ENCODE assay signal across 8 cellular contexts in genomic region chrX:15789979-15790765, GRCh38. TPM values are rescaled to one million over a fixed set of nuclear protein-coding genes. Genes with fewer than 3 reads are reported as not detected.
A peak's percentile ranks its signal among the peaks of the same experiment; 100 is the strongest.
DNase-seq lines count a peak whose midpoint lies in the region; ATAC-seq, FAIRE-seq and TF ChIP-seq lines count a peak whose summit lies in the region.

TSS of gene ZRSR2 (plus strand) at chrX:15790484. CDS start at chrX:15790496, 12 bp downstream.

- peak within 1 kb of the TSS; percentile 89 for H3K9ac ChIP-seq in adipocyte (ENCODE audit: low read length)

- intact Hi-C loops in left cardiac atrium (cut with DNase I) (no loop called here), prostate gland (cut with DNase I) (no loop called here)

- ATAC-seq in HG02678 (IDR thresholded peaks at IDR 0.05; ENCODE audit: unreplicated experiment) (peak; percentile 90), left cardiac atrium (peak; percentile 99)

- H3K4me3 ChIP-seq in adipocyte (ENCODE audit: low read length), result peak within 1 kb of the TSS; percentile 93
- H3K4me3 ChIP-seq in prostate gland, result peak within 1 kb of the TSS; percentile 47 to 48
- peak within 1 kb of the TSS; percentile 60 for H3K4me3 ChIP-seq in urinary bladder (ENCODE audit: low read depth, low read length)

- H3K27me3 ChIP-seq in adipocyte (replicated peaks; ENCODE audit: control insufficient read depth, insufficient read depth, low read length) (no peaks in the 10 kb centered on the region), prostate gland (replicated peaks; ENCODE audit: insufficient read depth) (no peaks in the 10 kb centered on the region)

- TF ChIP-seq POLR2A in GM12891 (IDR thresholded peaks at IDR 0.05; ENCODE audit: low read depth, low read length) (peak; percentile 64), prostate gland (IDR thresholded peaks at IDR 0.05) (peak; percentile 40)

- DNase-seq in GM12891 (ENCODE audit: insufficient read length, low spot score) (peak; percentile 63), NCI-H1105 (lab: John Stamatoyannopoulos, UW) (peak; percentile 74), SW 1271 (lab: John Stamatoyannopoulos, UW) (peak; percentile 11 to 39), adipocyte (ENCODE audit: low read depth) (peak; percentile 93), left cardiac atrium (peak; percentile 91), prostate gland (ENCODE audit: low spot score) (peak; percentile 75)

- WGBS in prostate gland, result 0% methylated on average over 37 of the region's 55 CpGs
- WGBS in urinary bladder, result under 1% methylated on average over 55 of the region's 55 CpGs

- H3K9me3 ChIP-seq in adipocyte (ENCODE audit: control insufficient read depth, low read length), result no peaks in the 10 kb centered on the region
- H3K9me3 ChIP-seq in prostate gland, result no peaks in the 10 kb centered on the region

- no peak for TF ChIP-seq CTCF in prostate gland (IDR thresholded peaks at IDR 0.05)

- peak; percentile 95 for FAIRE-seq in GM12891 (lab: Jason Lieb, UNC)

- H3K27ac ChIP-seq in prostate gland, result peak within 1 kb of the TSS; percentile 79 to 80
- H3K27ac ChIP-seq in urinary bladder (ENCODE audit: low read depth), result peak within 1 kb of the TSS; percentile 66

- H3K4me1 ChIP-seq in adipocyte (ENCODE audit: control insufficient read depth, insufficient read depth, low read length) (peaks cover 3% of the 10 kb centered on the region), prostate gland (replicated peaks) (no peaks in the 10 kb centered on the region), urinary bladder (ENCODE audit: insufficient read depth) (no peaks in the 10 kb centered on the region)

- H3K36me3 ChIP-seq in adipocyte (ENCODE audit: control insufficient read depth, insufficient read depth, low read length, severe bottlenecking) (peaks cover 10% of the 10 kb centered on the region), prostate gland (no peaks in the 10 kb centered on the region), urinary bladder (ENCODE audit: insufficient read depth) (no peaks in the 10 kb centered on the region)

TF ChIP-seq in GM12891, 5 proteins besides CTCF, POLR2A, EP300 and RAD21:
- TF ChIP-seq POLR2AphosphoS5 (IDR thresholded peaks at IDR 0.05; ENCODE audit: low read depth, low read length) (0 out of 2 replicates have a peak, but pooled peaks have one; percentile 35), POU2F2 (IDR thresholded peaks at IDR 0.05; ENCODE audit: low read depth, low read length) (no peak), TAF1 (IDR thresholded peaks at IDR 0.05; ENCODE audit: low read depth, low read length) (0 out of 2 replicates have a peak, but pooled peaks have one; percentile 37)
TF ChIP-seq in GM12891: peak in this region for 2.

RNA-seq across cellular contexts. Expression of gene ZRSR2, which starts in this region (rescaled TPM):
- polyA plus RNA-seq in GM12891 (2012; ENCODE audit: low read depth, missing spikeins), result 13.3 TPM
- total RNA-seq in left cardiac atrium, result 1 to 10 TPM; 7.1 to 7.2 TPM
- 1 to 10 TPM; 2.9 to 6.2 TPM for total RNA-seq in prostate gland
- total RNA-seq in urinary bladder, result 5.2 TPM
- 14.6 TPM for polyA plus RNA-seq in urinary bladder

Comparison
In these comparisons a context has a peak if more than half of its experiments do, and no peak if none do; other contexts are left out.
1. Peak in every context shown above with its lines: DNase-seq, ATAC-seq, H3K4me3 ChIP-seq and H3K27ac ChIP-seq.
2. DNase-seq: peak in every context shown above with its lines; median percentile 93 in adipocyte; 91 in left cardiac atrium; 75 in prostate gland; 74 in NCI-H1105; 63 in GM12891; 25 in SW 1271.